ENCODE assay signal across 8 cellular contexts in the genomic region with DNA sequence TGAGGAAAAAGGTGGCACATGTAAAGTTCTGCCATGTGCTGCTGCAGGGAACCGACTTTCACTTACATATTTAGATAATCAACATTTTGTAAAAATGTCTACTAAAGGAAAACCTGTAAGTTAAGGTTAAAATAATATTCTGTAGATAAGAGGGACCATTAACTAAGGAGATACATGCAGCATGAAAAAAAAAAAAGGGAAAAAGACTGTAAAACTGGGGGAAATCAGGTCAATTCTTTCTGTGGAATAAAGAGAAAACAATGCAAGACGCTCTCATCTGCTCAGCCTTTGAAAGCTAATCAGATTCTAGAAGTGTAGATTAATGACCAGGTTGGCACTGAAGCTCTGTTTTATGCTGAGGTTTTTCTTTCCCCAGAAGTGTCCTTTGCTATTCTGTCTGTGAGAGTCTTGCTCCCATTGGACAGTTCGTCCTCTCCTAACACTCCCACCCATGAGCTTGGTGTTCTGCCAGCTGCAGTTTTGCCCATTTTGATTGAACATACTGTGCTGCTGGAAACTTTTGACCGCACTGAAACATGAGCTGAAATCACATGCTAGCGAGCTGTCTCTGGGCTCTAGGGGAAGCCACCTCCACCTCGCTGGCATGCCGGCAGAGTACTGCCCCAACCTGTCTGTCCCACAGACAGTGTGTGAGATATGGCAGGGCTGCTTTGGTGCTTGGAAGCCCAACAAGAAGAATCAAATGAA. TPM values are rescaled to one million over a fixed set of nuclear protein-coding genes. Genes with fewer than 3 reads are reported as not detected.
A peak's percentile ranks its signal among the peaks of the same experiment; 100 is the strongest.
DNase-seq lines count a peak whose midpoint lies in the region; ATAC-seq, FAIRE-seq and TF ChIP-seq lines count a peak whose summit lies in the region.

No MANE protein-coding gene starts in this region.

- H3K27ac Mint-ChIP-seq in CD4-positive, alpha-beta memory T cell: peak overlapping the region; percentile 14 to 74 (median 70)

- peaks cover 5% of the 10 kb centered on the region for H3K4me1 ChIP-seq in CD4-positive, alpha-beta memory T cell (ENCODE audit: insufficient read depth, low read length)

- CTCF ChIA-PET in CD4-positive, alpha-beta memory T cell (lab: Charles Lee; ENCODE audit: partially characterized antibody): interaction anchor here (0.7 to 2.2 kb wide), 7 partner anchors 9 to 93 kb away, joined by 3 to 8 read pairs (median 5); a partner anchor contains a TSS

- H3K27ac ChIP-seq in CD4-positive, alpha-beta memory T cell (ENCODE audit: low read depth, low read length): no peak overlapping the region

- POLR2A ChIA-PET in CD4-positive, alpha-beta memory T cell (lab: Charles Lee; ENCODE audit: partially characterized antibody): interaction anchor here (2.3 kb wide), 1 partner anchor 58 kb away, joined by 8 read pairs; no protein-coding TSS in a partner anchor

- no peak for ATAC-seq in HG03039 (IDR thresholded peaks at IDR 0.05; ENCODE audit: unreplicated experiment)
- no peak for ATAC-seq in HG02610 (IDR thresholded peaks at IDR 0.05; ENCODE audit: unreplicated experiment)

- no peak for FAIRE-seq in H54 (lab: Jason Lieb, UNC)

- no peaks in the 10 kb centered on the region for H3K27me3 Mint-ChIP-seq in CD4-positive, alpha-beta memory T cell

- no peak for TF ChIP-seq POLR2A in H54 (IDR thresholded peaks at IDR 0.05; ENCODE audit: low read depth, low read length)

- DNase-seq in CD4-positive, alpha-beta memory T cell: no peak
- DNase-seq in NCI-H82 treated with DMSO at 0.1 percent for 48 hours (lab: John Stamatoyannopoulos, UW; ENCODE audit: unreplicated experiment): peak; percentile 14
- DNase-seq in epithelial cell of esophagus (ENCODE audit: low read depth): peak; percentile 89
- DNase-seq in myocyte (ENCODE audit: low read depth): peak; percentile 94
- DNase-seq in H54 (ENCODE audit: insufficient read length, low spot score): no peak
- DNase-seq in effector CD4-positive, alpha-beta T cell: no peak

- no peaks in the 10 kb centered on the region for H3K27me3 ChIP-seq in CD4-positive, alpha-beta memory T cell (ENCODE audit: insufficient read depth, low read length)

- peaks cover 33 to 59% of the 10 kb centered on the region in 2 donors for H3K36me3 Mint-ChIP-seq in CD4-positive, alpha-beta memory T cell

- peaks cover 21% of the 10 kb centered on the region for H3K36me3 ChIP-seq in CD4-positive, alpha-beta memory T cell (ENCODE audit: insufficient read depth, low read length)

- H3K9me3 Mint-ChIP-seq in CD4-positive, alpha-beta memory T cell: no peaks in the 10 kb centered on the region

- no peak for TF ChIP-seq CTCF in epithelial cell of esophagus (IDR thresholded peaks at IDR 0.05; ENCODE audit: insufficient read depth, low read depth, low read length, missing control alignments)

- intact Hi-C loops in CD4-positive, alpha-beta memory T cell (cut with micrococcal nuclease): no loop called here

- no peak overlapping the region for H3K4me3 ChIP-seq in CD4-positive, alpha-beta memory T cell (ENCODE audit: low read length in 2 of 2)
- no peak overlapping the region for H3K4me3 ChIP-seq in epithelial cell of esophagus (ENCODE audit: low read length)

- peaks cover 12 to 34% (median 19%) of the 10 kb centered on the region in 4 donors for H3K4me1 Mint-ChIP-seq in CD4-positive, alpha-beta memory T cell

- peak overlapping the region in 2 of 8 donors; percentile 11 to 18 for H3K4me3 Mint-ChIP-seq in CD4-positive, alpha-beta memory T cell

- no peaks in the 10 kb centered on the region for H3K9me3 ChIP-seq in CD4-positive, alpha-beta memory T cell (ENCODE audit: control insufficient read depth in 1 of 2, low read length in 2 of 2)

RNA-seq across cellular contexts. Expression of a gene that starts 39.7 kb away (rescaled TPM):
- total RNA-seq in CD4-positive, alpha-beta memory T cell: 10 to 100 TPM; 32.6 to 35.6 TPM
- 10 to 100 TPM in 1 of 2 donors, 1 to 10 TPM in 1; 4.7 to 12.6 TPM for polyA plus RNA-seq in CD4-positive, alpha-beta memory T cell
- total RNA-seq in myocyte: 10.3 and 15.9 TPM in 2 replicates
- 7.3 TPM for polyA plus RNA-seq in myocyte (2012)

RNA-seq across cellular contexts. Expression of a gene that starts 41.3 kb away (rescaled TPM):
- 1 to 10 TPM; 1.1 to 2.1 TPM for total RNA-seq in CD4-positive, alpha-beta memory T cell
- polyA plus RNA-seq in CD4-positive, alpha-beta memory T cell: under 1 TPM; 0.19 to 0.64 TPM
- 1.1 and 3.6 TPM in 2 replicates for total RNA-seq in myocyte
- 0.32 TPM for polyA plus RNA-seq in myocyte (2012)

RNA-seq across cellular contexts. Expression of a gene that starts 41.5 kb away (rescaled TPM):
- total RNA-seq in CD4-positive, alpha-beta memory T cell: 100 to 1,000 TPM; 117 to 121 TPM
- polyA plus RNA-seq in CD4-positive, alpha-beta memory T cell: 100 to 1,000 TPM; 164 to 237 TPM
- total RNA-seq in myocyte: 59.9 and 64.8 TPM in 2 replicates
- polyA plus RNA-seq in myocyte (2012): 82.2 TPM

Comparison
In these comparisons a context has a peak if more than half of its experiments do, and no peak if none do; other contexts are left out.
1. DNase-seq: peak in NCI-H82 treated with DMSO at 0.1 percent for 48 hours (single experiment), epithelial cell of esophagus (single experiment) and myocyte (single experiment); none in CD4-positive, alpha-beta memory T cell (0 of 5), H54 (single experiment) and effector CD4-positive, alpha-beta T cell (single experiment).